Comparison of ENCODE assay signal across 1 cellular context in genomic region chr21:32094792-32095191, GRCh38.
TF ChIP-seq lines count a peak whose summit lies in the region.

No MANE protein-coding gene starts in this region.

TF ChIP-seq in H1, 55 proteins besides CTCF, POLR2A, EP300 and RAD21 (continued from another document):
- TF ChIP-seq CHD2 (IDR thresholded peaks at IDR 0.05; ENCODE audit: low read length) (no peak), SRF (IDR thresholded peaks at IDR 0.05; ENCODE audit: low read depth, low read length) (no peak), CBX8 (IDR thresholded peaks at IDR 0.05; ENCODE audit: borderline replicate concordance, low read depth, low read length) (no peak), SIRT6 (IDR thresholded peaks at IDR 0.05; ENCODE audit: low read length) (no peak), CBX5 (IDR thresholded peaks at IDR 0.05; ENCODE audit: low read depth, low read length) (no peak), BACH1 (IDR thresholded peaks at IDR 0.05; ENCODE audit: low read length) (no peak), YY1 (IDR thresholded peaks at IDR 0.05; ENCODE audit: low read depth, low read length) (no peak), MAFK (IDR thresholded peaks at IDR 0.05; ENCODE audit: low read depth, low read length) (no peak), TEAD4 (IDR thresholded peaks at IDR 0.05; ENCODE audit: low read depth, low read length) (peak; percentile 81), SIX5 (IDR thresholded peaks at IDR 0.05; ENCODE audit: low read depth, low read length) (peak; percentile 61), RBBP5 (IDR thresholded peaks at IDR 0.05; ENCODE audit: borderline replicate concordance, low read depth, low read length) (no peak), EZH2 (IDR thresholded peaks at IDR 0.05; ENCODE audit: low read depth, low read length, severe bottlenecking) (no peak), GTF2F1 (IDR thresholded peaks at IDR 0.05; ENCODE audit: borderline replicate concordance, low read depth, low read length) (no peak), RFX5 (IDR thresholded peaks at IDR 0.05; ENCODE audit: borderline replicate concordance, low read depth, low read length) (no peak), EGR1 (IDR thresholded peaks at IDR 0.05; ENCODE audit: borderline replicate concordance, low read depth, low read length) (no peak), TAF7 (optimal IDR thresholded peaks at IDR 0.05; ENCODE audit: borderline replicate concordance, low read depth, low read length) (no peak), CREB1 (IDR thresholded peaks at IDR 0.05) (0 out of 2 replicates have a peak, but pooled peaks have one; percentile 25), SP2 (IDR thresholded peaks at IDR 0.05; ENCODE audit: low read length) (no peak), USF2 (IDR thresholded peaks at IDR 0.05; ENCODE audit: low read length) (peak; percentile 86), POLR2AphosphoS5 (IDR thresholded peaks at IDR 0.05; ENCODE audit: low read depth, low read length) (no peak), KDM5A (IDR thresholded peaks at IDR 0.05; ENCODE audit: low read length) (no peak), NRF1 (IDR thresholded peaks at IDR 0.05; ENCODE audit: low read depth, low read length) (no peak), JUND (IDR thresholded peaks at IDR 0.05; ENCODE audit: low read length) (no peak), PHF8 (conservative IDR thresholded peaks at IDR 0.05; ENCODE audit: low read depth, low read length) (no peak), RXRA (IDR thresholded peaks at IDR 0.05; ENCODE audit: insufficient read depth, low read depth, low read length) (no peak), TCF12 (IDR thresholded peaks at IDR 0.05; ENCODE audit: low read depth, low read length) (no peak)
- TF ChIP-seq, protein P1, sequence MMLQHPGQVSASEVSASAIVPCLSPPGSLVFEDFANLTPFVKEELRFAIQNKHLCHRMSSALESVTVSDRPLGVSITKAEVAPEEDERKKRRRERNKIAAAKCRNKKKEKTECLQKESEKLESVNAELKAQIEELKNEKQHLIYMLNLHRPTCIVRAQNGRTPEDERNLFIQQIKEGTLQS (IDR thresholded peaks at IDR 0.05; ENCODE audit: insufficient read depth, low read depth, low read length): peak; percentile 57; the same call in 1 of the 2 replicates
- TF ChIP-seq, protein P2, sequence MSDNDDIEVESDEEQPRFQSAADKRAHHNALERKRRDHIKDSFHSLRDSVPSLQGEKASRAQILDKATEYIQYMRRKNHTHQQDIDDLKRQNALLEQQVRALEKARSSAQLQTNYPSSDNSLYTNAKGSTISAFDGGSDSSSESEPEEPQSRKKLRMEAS (IDR thresholded peaks at IDR 0.05): no peak
